Comparison of ENCODE assay signal across 14 cellular contexts in genomic region chr21:31257265-31257664, GRCh38.
A peak's percentile ranks its signal among the peaks of the same experiment; 100 is the strongest.
DNase-seq lines count a peak whose midpoint lies in the region; ATAC-seq and TF ChIP-seq lines count a peak whose summit lies in the region.
"Had no signal": no experiment of that assay in that cellular context is flagged by ENCODE, and none has a peak within 500 bp of the region (broad histone marks: within the 10 kb centered on the region; RNA-seq: fewer than 3 reads in every experiment).

No MANE protein-coding gene starts in this region.

- no peak overlapping the region for H3K4me3 Mint-ChIP-seq in H9
- peak overlapping the region; percentile 39 for H3K4me3 Mint-ChIP-seq in endothelial cell (ENCODE audit: unreplicated experiment)
- H3K4me3 Mint-ChIP-seq: CD8-positive, alpha-beta memory T cell had no signal

- H2BK5ac ChIP-seq in H9 (ENCODE audit: insufficient read length, low read length), result no peak overlapping the region

- H3K23me2 ChIP-seq in H9 (ENCODE audit: insufficient read length, low read depth, low read length, poor library complexity, severe bottlenecking), result no peaks in the 10 kb centered on the region

- TF ChIP-seq CTCF in H9 (conservative IDR thresholded peaks at IDR 0.05), result no peak
- TF ChIP-seq CTCF in endothelial cell (IDR thresholded peaks at IDR 0.05; ENCODE audit: unreplicated experiment), result no peak
- no peak for TF ChIP-seq CTCF in foreskin keratinocyte (conservative IDR thresholded peaks at IDR 0.05)

- H2AFZ ChIP-seq in H9 (ENCODE audit: low read length), result no peak overlapping the region

- H3K36me3 Mint-ChIP-seq in H9 (ENCODE audit: insufficient read depth in 1 of 3, low read depth in 3 of 3), result no peaks in the 10 kb centered on the region; a peak in 1 of 7 replicates
- peaks cover 3% of the 10 kb centered on the region for H3K36me3 Mint-ChIP-seq in endothelial cell (ENCODE audit: low read depth, unreplicated experiment)

- no peak overlapping the region for H2BK15ac ChIP-seq in H9 (ENCODE audit: low read depth, low read length)

- no peaks in the 10 kb centered on the region for H3K79me1 ChIP-seq in H9 (ENCODE audit: insufficient read depth, low read depth, low read length, poor library complexity, severe bottlenecking)

- H4K8ac ChIP-seq in H9 (replicated peaks; ENCODE audit: insufficient read length, low read depth, low read length), result no peak overlapping the region

- no peak overlapping the region for H2BK120ac ChIP-seq in H9 (ENCODE audit: low read depth, low read length, poor library complexity, severe bottlenecking)

- H3K4me1 Mint-ChIP-seq in H9 (peaks cover 43 to 45% of the 10 kb centered on the region in 2 experiments), endothelial cell (ENCODE audit: unreplicated experiment) (peaks cover 15% of the 10 kb centered on the region)
- H3K4me1 Mint-ChIP-seq: CD8-positive, alpha-beta memory T cell had no signal

- no peak overlapping the region for H2BK12ac ChIP-seq in H9 (ENCODE audit: insufficient read length, low read depth, low read length)

- no peak overlapping the region for H4K91ac ChIP-seq in H9 (ENCODE audit: insufficient read length, low read depth, low read length)

- no peak overlapping the region for H3T11ph ChIP-seq in H9 (ENCODE audit: low read length)

- no peak overlapping the region for H3K27ac ChIP-seq in H9 (ENCODE audit: insufficient read length, low read depth, low read length)
- H3K27ac ChIP-seq in foreskin keratinocyte, result no peak overlapping the region
- H3K27ac ChIP-seq: BLaER1 had no signal

- no peaks in the 10 kb centered on the region for H3K79me2 ChIP-seq in H9 (ENCODE audit: insufficient read depth, low read length)

- H3K27ac Mint-ChIP-seq in H9, result peak overlapping the region in 2 of 3 experiments; percentile 20 to 53; a peak in 2 of 7 replicates
- no peak overlapping the region for H3K27ac Mint-ChIP-seq in endothelial cell (ENCODE audit: unreplicated experiment)
- H3K27ac Mint-ChIP-seq: CD8-positive, alpha-beta memory T cell had no signal

- no peaks in the 10 kb centered on the region for H4K20me1 ChIP-seq in H9 (ENCODE audit: control insufficient read depth, insufficient read depth, insufficient read length)
- H4K20me1 ChIP-seq: BLaER1 had no signal

- no peaks in the 10 kb centered on the region for H3K9me3 ChIP-seq in H9 (ENCODE audit: control insufficient read depth, low read depth, low read length)
- H3K9me3 ChIP-seq: BLaER1, Caco-2 had no signal

- no peak overlapping the region for H3K23ac ChIP-seq in H9 (ENCODE audit: insufficient read length, low read depth, low read length)

- H3K27me3 Mint-ChIP-seq in H9 (ENCODE audit: low read depth) (no peaks in the 10 kb centered on the region), endothelial cell (ENCODE audit: unreplicated experiment) (peaks cover 5% of the 10 kb centered on the region)

- ATAC-seq in foreskin keratinocyte, result peak; percentile 68
- no peak for ATAC-seq in GM19463 (IDR thresholded peaks at IDR 0.05; ENCODE audit: unreplicated experiment)
- no peak for ATAC-seq in GM21717 (IDR thresholded peaks at IDR 0.05; ENCODE audit: unreplicated experiment)

- H3K27me3 ChIP-seq in H9 (ENCODE audit: insufficient read depth, low read length) (no peaks in the 10 kb centered on the region), foreskin keratinocyte (no peaks in the 10 kb centered on the region)
- H3K27me3 ChIP-seq: BLaER1 had no signal

- H3K4me1 ChIP-seq in H9 (ENCODE audit: insufficient read depth, low read length) (peaks cover 6% of the 10 kb centered on the region), foreskin keratinocyte (no peaks in the 10 kb centered on the region)
- H3K4me1 ChIP-seq: BLaER1, Caco-2 had no signal

- no peak overlapping the region for H3K9ac ChIP-seq in H9 (ENCODE audit: extremely low read depth, insufficient read length, low read length)
- H3K9ac ChIP-seq: BLaER1 had no signal

- H3K9me3 Mint-ChIP-seq in H9, result no peaks in the 10 kb centered on the region
- H3K9me3 Mint-ChIP-seq in endothelial cell (ENCODE audit: unreplicated experiment), result no peaks in the 10 kb centered on the region
- H3K9me3 Mint-ChIP-seq: CD8-positive, alpha-beta memory T cell had no signal

- no peak overlapping the region for H4K5ac ChIP-seq in H9 (ENCODE audit: insufficient read length, low read depth, low read length)

- no peak overlapping the region for H2BK20ac ChIP-seq in H9 (ENCODE audit: low read depth, low read length, poor library complexity, severe bottlenecking)

- no peak overlapping the region for H2AK5ac ChIP-seq in H9 (ENCODE audit: insufficient read length, low read length)

- no peak for DNase-seq in H9
- no peak for DNase-seq in endothelial cell (ENCODE audit: low spot score)
- peak in 1 of 2 donors; percentile 55 for DNase-seq in foreskin keratinocyte
- peak; percentile 23 for DNase-seq in putamen (ENCODE audit: low spot score)
- no peak for DNase-seq in kidney glomerular epithelial cell (lab: John Stamatoyannopoulos, UW)
- DNase-seq: 8988T; AML-193; Caco-2; CD8-positive, alpha-beta memory T cell; DND-41; GDM1 had no signal

- no peak overlapping the region for H3K56ac ChIP-seq in H9 (ENCODE audit: insufficient read length, low read depth, low read length)

- no peak overlapping the region for H3K14ac ChIP-seq in H9 (ENCODE audit: insufficient read depth, low read length)

- WGBS in H9 (ENCODE audit: extremely low coverage, insufficient read length, low lambda C conversion rate), result no CpG with 5 or more reads among the region's 3 CpGs

- no peak overlapping the region for H3K18ac ChIP-seq in H9 (ENCODE audit: insufficient read length, low read depth, low read length)

- H3K4me2 ChIP-seq in H9 (ENCODE audit: insufficient read depth, insufficient read length, low read length), result no peak overlapping the region
- H3K4me2 ChIP-seq: BLaER1 had no signal

- H3K4ac ChIP-seq in H9 (ENCODE audit: low read depth, low read length), result no peak overlapping the region
